In the genomic region with DNA sequence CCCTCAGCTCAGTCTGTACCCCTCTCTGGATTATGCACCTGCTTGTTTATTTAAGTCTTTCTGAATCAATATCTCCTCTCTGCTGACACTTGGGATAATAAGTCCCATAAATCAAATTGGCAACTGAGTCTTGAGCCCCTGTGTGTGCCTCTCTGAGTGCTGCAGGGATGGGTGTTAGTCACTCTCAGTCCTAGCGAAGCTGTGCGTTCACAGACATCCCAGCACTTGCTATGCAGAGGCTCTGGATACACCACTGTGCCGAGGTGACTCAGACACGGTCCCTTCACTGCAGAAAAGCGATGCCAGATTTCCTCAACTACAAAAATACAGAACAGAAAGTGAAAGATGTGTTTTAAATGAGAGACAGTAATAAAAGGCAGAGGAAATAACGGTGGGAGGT, we compare ENCODE assay signal across 9 cellular contexts. TPM values are rescaled to one million over a fixed set of nuclear protein-coding genes. Genes with fewer than 3 reads are reported as not detected.
DNase-seq lines count a peak whose midpoint lies in the region; ATAC-seq and TF ChIP-seq lines count a peak whose summit lies in the region.
"Had no signal": no experiment of that assay in that cellular context is flagged by ENCODE, and none has a peak within 500 bp of the region (broad histone marks: within the 10 kb centered on the region; RNA-seq: fewer than 3 reads in every experiment).

No MANE protein-coding gene starts in this region.

- peak; percentile 18 for DNase-seq in activated CD4-positive, CD25-positive, alpha-beta regulatory T cell treated with anti-CD3 and anti-CD28 coated beads, Interleukin-2, amount 50 U/mL, for 16 hours (ENCODE audit: low read depth, low spot score)
- no peak for DNase-seq in activated CD4-positive, CD25-positive, alpha-beta regulatory T cell treated with anti-CD3 and anti-CD28 coated beads, Interleukin-2, amount 50 U/mL, for 72 hours
- DNase-seq in activated CD4-positive, alpha-beta T cell treated with anti-CD3 and anti-CD28 coated beads for 4 hours, result peak; percentile 33 to 38
- DNase-seq in lower lobe of right lung, result no peak
- no peak for DNase-seq in WERI-Rb-1
- no peak for DNase-seq in NCI-H146 (lab: John Stamatoyannopoulos, UW)
- DNase-seq: IMR-90 had no signal

- no peak overlapping the region for H3K9ac ChIP-seq in stomach smooth muscle (ENCODE audit: low read length in 2 of 2)

- no peaks in the 10 kb centered on the region for H3K36me3 ChIP-seq in lower lobe of right lung
- peaks cover 0 to 2% of the 10 kb centered on the region in 2 donors for H3K36me3 ChIP-seq in stomach smooth muscle (ENCODE audit: control insufficient read depth in 2 of 2, insufficient read depth in 2 of 2, low read length in 2 of 2)
- no peaks in the 10 kb centered on the region for H3K36me3 ChIP-seq in WERI-Rb-1

- intact Hi-C loops in lower lobe of right lung (cut with DNase I), result no loop called here

- H3K4me1 ChIP-seq in lower lobe of right lung, result peaks cover 13% of the 10 kb centered on the region
- H3K4me1 ChIP-seq in stomach smooth muscle (ENCODE audit: control insufficient read depth, insufficient read depth, low read length), result peaks cover 38% of the 10 kb centered on the region

- no peak for TF ChIP-seq CTCF in lower lobe of right lung (IDR thresholded peaks at IDR 0.05)
- no peak for TF ChIP-seq CTCF in WERI-Rb-1 (IDR thresholded peaks at IDR 0.05; ENCODE audit: low read depth, low read length)

- H3K4me3 ChIP-seq in lower lobe of right lung (no peak overlapping the region), stomach smooth muscle (ENCODE audit: low read length in 2 of 2) (peak overlapping the region; percentile 4 to 18), WERI-Rb-1 (ENCODE audit: low read depth, low read length) (no peak overlapping the region)

- H3K27me3 ChIP-seq in lower lobe of right lung (ENCODE audit: low read depth), result no peaks in the 10 kb centered on the region
- H3K27me3 ChIP-seq in stomach smooth muscle (ENCODE audit: control insufficient read depth in 1 of 2, insufficient read depth in 2 of 2, low read length in 2 of 2), result no peaks in the 10 kb centered on the region
- peaks cover 80% of the 10 kb centered on the region for H3K27me3 ChIP-seq in WERI-Rb-1 (ENCODE audit: insufficient read depth, low read depth, severe bottlenecking)

- no peak overlapping the region for H3K27ac ChIP-seq in lower lobe of right lung
- H3K27ac ChIP-seq in stomach smooth muscle (ENCODE audit: low read length), result no peak overlapping the region
- H3K27ac ChIP-seq in WERI-Rb-1, result no peak overlapping the region

- ATAC-seq in lower lobe of right lung, result peak; percentile 41 to 55
- ATAC-seq in esophagus mucosa, result no peak

- H3K9me3 ChIP-seq in lower lobe of right lung (no peaks in the 10 kb centered on the region), stomach smooth muscle (ENCODE audit: control insufficient read depth in 2 of 2, low read length in 2 of 2) (no peaks in the 10 kb centered on the region), WERI-Rb-1 (ENCODE audit: severe bottlenecking) (no peaks in the 10 kb centered on the region)

RNA-seq across cellular contexts. Expression of gene KCNMB1, which starts 4.1 kb away (rescaled TPM):
- total RNA-seq in lower lobe of right lung (2.5 TPM), esophagus mucosa (0.64 TPM)
- total RNA-seq: IMR-90 had no signal

Comparison
In these comparisons a context has a peak if more than half of its experiments do, and no peak if none do; other contexts are left out.
1. DNase-seq: peak in activated CD4-positive, CD25-positive, alpha-beta regulatory T cell treated with anti-CD3 and anti-CD28 coated beads, Interleukin-2, amount 50 U/mL, for 16 hours (single experiment) and activated CD4-positive, alpha-beta T cell treated with anti-CD3 and anti-CD28 coated beads for 4 hours (2 of 2); none in activated CD4-positive, CD25-positive, alpha-beta regulatory T cell treated with anti-CD3 and anti-CD28 coated beads, Interleukin-2, amount 50 U/mL, for 72 hours (single experiment), lower lobe of right lung (single experiment), WERI-Rb-1 (single experiment) and NCI-H146 (single experiment).
2. H3K4me3 ChIP-seq: peak in stomach smooth muscle (2 of 2); none in lower lobe of right lung (single experiment) and WERI-Rb-1 (single experiment).